In the genomic region with DNA sequence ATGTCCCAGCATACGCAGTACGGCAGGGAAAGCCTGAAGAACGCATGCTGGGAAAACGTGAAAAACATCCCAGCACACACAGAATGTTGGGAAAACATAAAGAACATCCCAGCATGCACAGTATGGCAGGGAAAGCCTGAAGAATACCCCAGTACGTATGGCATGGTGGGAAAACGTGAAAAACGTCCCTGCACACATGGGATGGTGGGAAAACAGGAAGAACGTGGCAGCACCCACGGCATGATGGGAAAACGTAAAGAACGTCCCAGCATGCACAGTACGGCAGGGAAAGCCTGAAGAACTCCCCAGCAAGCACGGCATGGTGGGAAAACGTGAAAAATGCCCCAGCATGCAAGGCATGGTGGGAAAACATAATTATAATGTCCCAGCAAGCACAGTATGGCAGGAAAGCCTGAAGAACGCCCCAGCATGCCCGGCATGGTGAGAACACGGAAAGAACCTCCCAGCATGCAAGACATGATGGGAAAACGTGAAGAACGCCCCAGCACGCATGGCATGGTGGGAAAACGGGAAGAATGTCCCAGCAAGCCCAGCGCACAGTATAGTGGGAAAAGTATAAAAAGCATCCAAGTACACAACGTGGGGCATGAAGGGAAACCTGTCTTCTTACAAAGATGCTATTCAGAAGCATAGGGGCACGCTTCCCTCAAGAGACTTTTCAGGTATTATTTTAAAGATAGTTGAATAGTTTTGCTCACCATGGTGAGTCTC, we compare ENCODE assay signal across 25 cellular contexts.
"Had no signal": no experiment of that assay in that cellular context is flagged by ENCODE, and none has a peak within 500 bp of the region (broad histone marks: within the 10 kb centered on the region; RNA-seq: fewer than 3 reads in every experiment).

No MANE protein-coding gene starts in this region.

- H3K27me3 ChIP-seq: dorsolateral prefrontal cortex, foreskin keratinocyte, gastroesophageal sphincter, heart left ventricle, hepatocyte, left lung, right atrium auricular region, sigmoid colon, tibial nerve, upper lobe of left lung, uterus had no signal

- H3K4me3 ChIP-seq: dorsolateral prefrontal cortex, gastroesophageal sphincter, heart left ventricle, hepatocyte, left lung, mucosa of descending colon, prostate gland, right atrium auricular region, sigmoid colon, thoracic aorta, tibial nerve, upper lobe of left lung, uterus had no signal

- H3K4me1 ChIP-seq: foreskin keratinocyte, gastroesophageal sphincter, heart left ventricle, left lung, parathyroid adenoma, prostate gland, right atrium auricular region, sigmoid colon, tibial nerve, upper lobe of left lung, uterus had no signal

- H3K9ac ChIP-seq: parathyroid adenoma had no signal

- H3K27ac ChIP-seq: dorsolateral prefrontal cortex, foreskin keratinocyte, gastroesophageal sphincter, heart left ventricle, hepatocyte, left lung, parathyroid adenoma, prostate gland, right atrium auricular region, sigmoid colon, thoracic aorta, tibial nerve, upper lobe of left lung, uterus had no signal

- H3K4me2 ChIP-seq: hepatocyte had no signal

- H3K79me2 ChIP-seq: hepatocyte, parathyroid adenoma had no signal

- H3K9me3 ChIP-seq: prostate gland, right atrium auricular region, thoracic aorta, upper lobe of left lung, uterus had no signal

- H2AFZ ChIP-seq: hepatocyte, parathyroid adenoma had no signal

- ATAC-seq: foreskin keratinocyte; gastroesophageal sphincter; heart left ventricle; left cardiac atrium; left lung; mucosa of descending colon; natural killer cell treated with Interleukin-12 subunit alpha and Interleukin-12 subunit beta and Interleukin-15 and Interleukin-18, amount 100 ng/mL, for 72 hours; stimulated activated memory B cell treated with anti-CD40 and anti-IgM and Interleukin-4, amounts not matched to agents 10 μg/mL and 1 μg/mL and 100 μg/mL, for 72 hours; stimulated activated naive CD8-positive, alpha-beta T cell treated with anti-CD3 and anti-CD28 coated beads, Interleukin-15, Interleukin-2, amounts not matched to agents 100 U/mL and 50 U/mL, for 24 hours had no signal

- FAIRE-seq: islet of Langerhans had no signal

- DNase-seq: dorsolateral prefrontal cortex; effector CD4-positive, alpha-beta T cell; foreskin keratinocyte; heart left ventricle; left cardiac atrium; left lung; mesenchymal stem cell; mucosa of descending colon; naive B cell; sigmoid colon; stimulated activated CD4-positive, alpha-beta T cell treated with anti-CD3 and anti-CD28 coated beads, Interleukin-4, amount 100 ng/mL, for 4 hours; stimulated activated naive CD8-positive, alpha-beta T cell treated with anti-CD3 and anti-CD28 coated beads, Interleukin-15, Interleukin-2, amounts not matched to agents 100 U/mL and 50 U/mL, for 24 hours; substantia nigra; upper lobe of left lung; uterus had no signal

- H3K36me3 ChIP-seq: gastroesophageal sphincter, heart left ventricle, left lung, prostate gland, right atrium auricular region, sigmoid colon, thoracic aorta, tibial nerve, upper lobe of left lung, uterus had no signal
